ENCODE assay signal across 8 cellular contexts in genomic region chrX:134548844-134549205, GRCh38.
DNase-seq lines count a peak whose midpoint lies in the region; ATAC-seq and TF ChIP-seq lines count a peak whose summit lies in the region.

No MANE protein-coding gene starts in this region.

- H3K79me2 ChIP-seq in mesendoderm (ENCODE audit: control insufficient read depth, insufficient read depth, low read length): no peaks in the 10 kb centered on the region

- H3K56ac ChIP-seq in mesendoderm (ENCODE audit: low read length): peak overlapping the region; percentile 81

- no peak overlapping the region for H3K4ac ChIP-seq in mesendoderm (ENCODE audit: low read depth, low read length)

- H3K23ac ChIP-seq in mesendoderm (ENCODE audit: low read length): no peak overlapping the region

- ATAC-seq in left cardiac atrium: no peak
- no peak for ATAC-seq in HG03378 (IDR thresholded peaks at IDR 0.05; ENCODE audit: unreplicated experiment)

- H3K4me1 ChIP-seq in left ventricle myocardium inferior: peaks cover 31% of the 10 kb centered on the region
- no peaks in the 10 kb centered on the region for H3K4me1 ChIP-seq in mesendoderm (ENCODE audit: control insufficient read depth, low read depth, low read length)
- no peaks in the 10 kb centered on the region for H3K4me1 ChIP-seq in vagina

- TF ChIP-seq POLR2A in vagina (IDR thresholded peaks at IDR 0.05): no peak

- H3K9me3 ChIP-seq in left ventricle myocardium inferior (replicated peaks) (no peaks in the 10 kb centered on the region), vagina (no peaks in the 10 kb centered on the region)

- no CpG with 5 or more reads among the region's 17 CpGs for WGBS in mesendoderm (ENCODE audit: extremely low coverage, insufficient coverage, low lambda C conversion rate)

- no peak overlapping the region for H2BK15ac ChIP-seq in mesendoderm (replicated peaks; ENCODE audit: low read depth)

- H3K9ac ChIP-seq in mesendoderm (ENCODE audit: low read length): peak overlapping the region; percentile 65

- H3K36me3 ChIP-seq in left ventricle myocardium inferior: no peaks in the 10 kb centered on the region
- no peaks in the 10 kb centered on the region for H3K36me3 ChIP-seq in mesendoderm (ENCODE audit: control insufficient read depth, insufficient read depth, low read length)
- H3K36me3 ChIP-seq in vagina: no peaks in the 10 kb centered on the region

- H2BK120ac ChIP-seq in mesendoderm (ENCODE audit: low read depth, low read length): no peak overlapping the region

- DNase-seq in left ventricle myocardium inferior (no peak), left cardiac atrium (no peak), astrocyte of the spinal cord (ENCODE audit: low read depth, low spot score) (no peak), mesendoderm (peak; percentile 32), vagina (ENCODE audit: extremely low spot score in 2 of 2) (no peak), hypothalamus (lab: John Stamatoyannopoulos, UW) (no peak), NCI-H128 (lab: John Stamatoyannopoulos, UW; ENCODE audit: unreplicated experiment) (no peak)

- H3K27me3 ChIP-seq in left ventricle myocardium inferior (ENCODE audit: low read depth): no peaks in the 10 kb centered on the region
- H3K27me3 ChIP-seq in mesendoderm (ENCODE audit: insufficient read depth, low read length, poor library complexity): peaks cover 6% of the 10 kb centered on the region
- no peaks in the 10 kb centered on the region for H3K27me3 ChIP-seq in vagina

- in situ Hi-C loops in astrocyte of the spinal cord (cut with HindIII; ENCODE audit: low sequenced_read_pairs): no loop called here

- H3K4me3 ChIP-seq in left ventricle myocardium inferior (peak overlapping the region; percentile 71), astrocyte of the spinal cord (ENCODE audit: low read depth, low read length) (peak overlapping the region; percentile 70), mesendoderm (ENCODE audit: low read length) (peak overlapping the region; percentile 4), vagina (peak overlapping the region; percentile 38 to 46)

- H3K79me1 ChIP-seq in mesendoderm (ENCODE audit: low read length): no peaks in the 10 kb centered on the region

- H2AK5ac ChIP-seq in mesendoderm (ENCODE audit: low read length): no peak overlapping the region

- no peak for TF ChIP-seq CTCF in left ventricle myocardium inferior (IDR thresholded peaks at IDR 0.05; ENCODE audit: borderline replicate concordance)
- TF ChIP-seq CTCF in astrocyte of the spinal cord (IDR thresholded peaks at IDR 0.05; ENCODE audit: low read depth, low read length): no peak
- TF ChIP-seq CTCF in vagina (IDR thresholded peaks at IDR 0.05): no peak

- intact Hi-C loops in left ventricle myocardium inferior (cut with micrococcal nuclease): no loop called here
- intact Hi-C loops in left cardiac atrium (cut with DNase I): no loop called here
- intact Hi-C loops in vagina (cut with DNase I): no loop called here

- H3K27ac ChIP-seq in left ventricle myocardium inferior (replicated peaks): peak overlapping the region; percentile 93
- peak overlapping the region; percentile 44 for H3K27ac ChIP-seq in mesendoderm (ENCODE audit: low read depth, low read length)
- peak overlapping the region; percentile 52 for H3K27ac ChIP-seq in vagina

- peak overlapping the region; percentile 42 for H3K4me2 ChIP-seq in mesendoderm (ENCODE audit: low read length)

- H4K8ac ChIP-seq in mesendoderm (ENCODE audit: low read depth, low read length): no peak overlapping the region

- H4K5ac ChIP-seq in mesendoderm (ENCODE audit: low read length): no peak overlapping the region

- no peak overlapping the region for H3K18ac ChIP-seq in mesendoderm (ENCODE audit: low read length)

- H2BK5ac ChIP-seq in mesendoderm (ENCODE audit: low read length): no peak overlapping the region

Comparison
In these comparisons a context has a peak if more than half of its experiments do, and no peak if none do; other contexts are left out.
1. H3K4me3 ChIP-seq: peak in every context shown above with its lines; median percentile 71 in left ventricle myocardium inferior; 70 in astrocyte of the spinal cord; 42 in vagina; 4 in mesendoderm.